8 cellular contexts compared by ENCODE assay signal in genomic region chr2:67658820-67659219, GRCh38.
"Had no signal": no experiment of that assay in that cellular context is flagged by ENCODE, and none has a peak within 500 bp of the region (broad histone marks: within the 10 kb centered on the region; RNA-seq: fewer than 3 reads in every experiment).

No MANE protein-coding gene starts in this region.

- H3K27ac ChIP-seq: GM23248, KMS-11 had no signal

- H2AFZ ChIP-seq: GM23248 had no signal

- FAIRE-seq: H54, HTR-8/SVneo had no signal

- H3K9ac ChIP-seq: GM23248, KMS-11 had no signal

- DNase-seq: GOT3, H9, HCEC 1CT, KBM-7 had no signal

- H3K4me2 ChIP-seq: KMS-11 had no signal

- H3K4me3 ChIP-seq: GM23248 had no signal
